Comparison of ENCODE assay signal across 4 cellular contexts in genomic region chr18:26128192-26128591, GRCh38. TPM values are rescaled to one million over a fixed set of nuclear protein-coding genes. Genes with fewer than 3 reads are reported as not detected.
"Had no signal": no experiment of that assay in that cellular context is flagged by ENCODE, and none has a peak within 500 bp of the region (broad histone marks: within the 10 kb centered on the region; RNA-seq: fewer than 3 reads in every experiment).

No MANE protein-coding gene starts in this region.

RNA-seq across cellular contexts. Expression of gene PSMA8, which starts 5.5 kb away (rescaled TPM):
- total RNA-seq: GM23248, H9, HT-29, IMR-90 had no signal
- polyA plus RNA-seq: GM23248, IMR-90 had no signal
